In genomic region chr12:69383074-69383473, GRCh38 we compare ENCODE assay signal across 17 cellular contexts. TPM values are rescaled to one million over a fixed set of nuclear protein-coding genes. Genes with fewer than 3 reads are reported as not detected.
A peak's percentile ranks its signal among the peaks of the same experiment; 100 is the strongest.
DNase-seq lines count a peak whose midpoint lies in the region; ATAC-seq, FAIRE-seq and TF ChIP-seq lines count a peak whose summit lies in the region.
"Had no signal": no experiment of that assay in that cellular context is flagged by ENCODE, and none has a peak within 500 bp of the region (broad histone marks: within the 10 kb centered on the region; RNA-seq: fewer than 3 reads in every experiment).

No MANE protein-coding gene starts in this region.

- no peak for ATAC-seq in GM19397 (IDR thresholded peaks at IDR 0.05; ENCODE audit: unreplicated experiment)

- POLR2A ChIA-PET in Caco-2 (lab: Charles Lee) = no interaction called here

- H3K4me1 ChIP-seq in Caco-2 = peaks cover 31% of the 10 kb centered on the region
- H3K4me1 ChIP-seq in keratinocyte (ENCODE audit: control insufficient read depth, extremely low read depth, insufficient read depth, low read length) = peaks cover 16% of the 10 kb centered on the region
- H3K4me1 ChIP-seq: BE2C had no signal

- peaks cover 26% of the 10 kb centered on the region for H3K4me1 Mint-ChIP-seq in Caco-2 (ENCODE audit: low read depth, unreplicated experiment)

- no peak overlapping the region for H3K27ac ChIP-seq in keratinocyte (ENCODE audit: control insufficient read depth, insufficient read depth, low read length)
- H3K27ac ChIP-seq: A549, C4-2B, HL-60 had no signal

- no peak for FAIRE-seq in bronchial epithelial cell (lab: Jason Lieb, UNC)
- peak; percentile 69 for FAIRE-seq in keratinocyte (lab: Jason Lieb, UNC)
- FAIRE-seq: A549, GM19239, H1 had no signal

- intact Hi-C loops in Caco-2 (cut with micrococcal nuclease; ENCODE audit: unreplicated experiment) = loop anchor here (10.0 kb wide), 1 partner anchor 228 kb away; no protein-coding TSS in a partner anchor

- H4K20me1 ChIP-seq in keratinocyte (ENCODE audit: control insufficient read depth, extremely low read depth, insufficient read depth, low read length) = no peaks in the 10 kb centered on the region

- H3K79me2 ChIP-seq in keratinocyte (ENCODE audit: control insufficient read depth, insufficient read depth, low read length) = no peaks in the 10 kb centered on the region

- H3K27me3 ChIP-seq in Caco-2 (replicated peaks; ENCODE audit: control insufficient read depth, insufficient read depth, low read length) (no peaks in the 10 kb centered on the region), bronchial epithelial cell (ENCODE audit: control insufficient read depth, insufficient read depth, low read length) (no peaks in the 10 kb centered on the region), keratinocyte (ENCODE audit: control insufficient read depth, extremely low read depth, insufficient read depth, low read length) (no peaks in the 10 kb centered on the region)
- H3K27me3 ChIP-seq: BE2C had no signal

- H3K9me3 Mint-ChIP-seq in Caco-2 (ENCODE audit: unreplicated experiment) = no peaks in the 10 kb centered on the region
- H3K9me3 Mint-ChIP-seq: CD4-positive, alpha-beta memory T cell had no signal

- H3K27ac Mint-ChIP-seq in Caco-2 (ENCODE audit: unreplicated experiment) = peak overlapping the region; percentile 5

- no peak overlapping the region for H3K4me3 ChIP-seq in Caco-2 (ENCODE audit: low read depth, low read length)
- no peak overlapping the region for H3K4me3 ChIP-seq in bronchial epithelial cell (ENCODE audit: low read depth, low read length)
- no peak overlapping the region for H3K4me3 ChIP-seq in keratinocyte (ENCODE audit: control insufficient read depth in 2 of 3, extremely low read depth in 1 of 3, insufficient read depth in 2 of 3, low read depth in 1 of 3, low read length in 3 of 3)
- H3K4me3 ChIP-seq: A549, HAP-1 had no signal

- no peaks in the 10 kb centered on the region for H3K9me1 ChIP-seq in keratinocyte (ENCODE audit: control insufficient read depth, extremely low read depth, insufficient read depth, low read length)

- no peak overlapping the region for H2AFZ ChIP-seq in keratinocyte (ENCODE audit: control insufficient read depth, low read length)

- H3K36me3 ChIP-seq in Caco-2 (ENCODE audit: control insufficient read depth, insufficient read depth, low read length) (peaks cover 1% of the 10 kb centered on the region; the same call in 1 of the 2 replicates), bronchial epithelial cell (ENCODE audit: control insufficient read depth, insufficient read depth, low read length) (no peaks in the 10 kb centered on the region), keratinocyte (ENCODE audit: control insufficient read depth in 2 of 2, extremely low read depth in 1 of 2, insufficient read depth in 2 of 2, low read length in 2 of 2) (peaks cover 0 to 5% of the 10 kb centered on the region in 2 experiments)

- no peak overlapping the region for H3K4me3 Mint-ChIP-seq in Caco-2 (ENCODE audit: unreplicated experiment)
- H3K4me3 Mint-ChIP-seq: CD4-positive, alpha-beta memory T cell had no signal

- CTCF ChIA-PET in Caco-2 (lab: Charles Lee) = no interaction called here

- in situ Hi-C loops in Caki2 (cut with HindIII; ENCODE audit: low pct_unique_long_range_greater_than_20kb, low sequenced_read_pairs) = no loop called here

- H3K9me3 ChIP-seq in Caco-2 (no peaks in the 10 kb centered on the region), keratinocyte (ENCODE audit: control insufficient read depth, low read depth, low read length) (no peaks in the 10 kb centered on the region)
- H3K9me3 ChIP-seq: A549, BE2C, HAP-1 had no signal

- dilution Hi-C loops in keratinocyte (cut with MboI; ENCODE audit: extremely low pct_ligation_motif_present, low sequenced_read_pairs) = no loop called here

- H3K9ac ChIP-seq in keratinocyte (ENCODE audit: control insufficient read depth, extremely low read depth, insufficient read depth, low read length) = no peak overlapping the region

- no peaks in the 10 kb centered on the region for H3K27me3 Mint-ChIP-seq in Caco-2 (ENCODE audit: insufficient read depth, unreplicated experiment)
- H3K27me3 Mint-ChIP-seq: CD4-positive, alpha-beta memory T cell had no signal

- no TSS peak for BruUV-seq in Caco-2 (replicated peaks; lab: Mats Ljungman, UMichigan)

- DNase-seq in Caco-2 (no peak), Caki2 (ENCODE audit: low read depth) (peak; percentile 33), bronchial epithelial cell (ENCODE audit: low read depth) (peak; percentile 84), keratinocyte (ENCODE audit: low read depth, low spot score) (no peak), NOMO-1 treated with DMSO at 0.1 percent for 48 hours (lab: John Stamatoyannopoulos, UW; ENCODE audit: unreplicated experiment) (no peak), retina (no peak)
- DNase-seq: BE2C; CD4-positive, alpha-beta memory T cell; GF-D8 had no signal

- H3K36me3 Mint-ChIP-seq in Caco-2 (ENCODE audit: insufficient read depth, unreplicated experiment) = peaks cover 42% of the 10 kb centered on the region

- TF ChIP-seq CTCF in Caco-2 (IDR thresholded peaks at IDR 0.05; ENCODE audit: insufficient read depth in 1 of 2, low read depth in 1 of 2, low read length in 1 of 2, severe bottlenecking in 1 of 2, unreplicated experiment in 1 of 2) (no peak), bronchial epithelial cell (IDR thresholded peaks at IDR 0.05; ENCODE audit: insufficient read depth, low read length, severe bottlenecking) (no peak), keratinocyte (optimal IDR thresholded peaks at IDR 0.05 in 1 of 3, IDR thresholded peaks at IDR 0.05 in 1 of 3, conservative IDR thresholded peaks at IDR 0.05 in 1 of 3; ENCODE audit: extremely low read depth in 1 of 3, insufficient read depth in 2 of 3, low read length in 3 of 3) (no peak)

- peak overlapping the region; percentile 4 for H3K4me2 ChIP-seq in keratinocyte (ENCODE audit: control insufficient read depth, extremely low read depth, insufficient read depth, low read depth, low read length)
- H3K4me2 ChIP-seq: A549 had no signal

RNA-seq across cellular contexts. Expression of gene YEATS4, which starts 23.5 kb away (rescaled TPM):
- 40.9 and 42.6 TPM in 2 replicates for total RNA-seq in Caco-2 (2022)
- 99.7 and 114 TPM in 2 replicates for total RNA-seq in Caki2 (2014; rRNA removed; shearing (Covaris generic); ENCODE audit: low replicate concordance)
- total RNA-seq in bronchial epithelial cell = 15.4 and 32.1 TPM in 2 replicates
- polyA plus RNA-seq in keratinocyte = 9.6 to 21.0 TPM (median 11.8 TPM) in 3 replicates
- polyA plus RNA-seq in keratinocyte (2011; ENCODE audit: low read depth) = 33.0 TPM
- 10.1 and 15.2 TPM in 2 replicates for polyA plus RNA-seq in keratinocyte (2011; cell fraction: cytosol; rRNA removed)
- 8.5 and 9.5 TPM in 2 replicates for polyA plus RNA-seq in keratinocyte (2011; cell fraction: nucleus; rRNA removed)
- polyA plus RNA-seq in keratinocyte (2012; ENCODE audit: low replicate concordance) = 8.1 and 11.8 TPM in 2 replicates
- polyA minus RNA-seq in keratinocyte = 0.43 to 4.6 TPM (median 1.1 TPM) in 3 replicates
- polyA minus RNA-seq in keratinocyte (2011; cell fraction: cytosol; rRNA and poly(A)+ RNA removed) = 10.9 TPM
- polyA minus RNA-seq in keratinocyte (2011; cell fraction: nucleus; rRNA and poly(A)+ RNA removed) = 3.8 and 4.9 TPM in 2 replicates

RNA-seq across cellular contexts. Expression of gene LYZ, which starts 34.9 kb away (rescaled TPM):
- 16.8 and 16.9 TPM in 2 replicates for total RNA-seq in Caco-2 (2022)
- not detected in 2 replicates for total RNA-seq in Caki2 (2014; rRNA removed; shearing (Covaris generic); ENCODE audit: low replicate concordance)
- total RNA-seq in bronchial epithelial cell = under 0.01 and 0.13 TPM in 2 replicates
- polyA plus RNA-seq in keratinocyte = not detected in 3 replicates
- not detected for polyA plus RNA-seq in keratinocyte (2011; ENCODE audit: low read depth)
- polyA plus RNA-seq in keratinocyte (2011; cell fraction: cytosol; rRNA removed) = not detected in 2 replicates
- not detected in 2 replicates for polyA plus RNA-seq in keratinocyte (2011; cell fraction: nucleus; rRNA removed)
- 0.18 TPM in 1 of 2 replicates, not detected in the other for polyA plus RNA-seq in keratinocyte (2012; ENCODE audit: low replicate concordance)
- not detected in 3 replicates for polyA minus RNA-seq in keratinocyte
- polyA minus RNA-seq in keratinocyte (2011; cell fraction: cytosol; rRNA and poly(A)+ RNA removed) = not detected
- polyA minus RNA-seq in keratinocyte (2011; cell fraction: nucleus; rRNA and poly(A)+ RNA removed) = not detected in 2 replicates
- total RNA-seq: H1 had no signal
- polyA plus RNA-seq: AG04450, H1 had no signal

Comparison
In these comparisons a context has a peak if more than half of its experiments do, and no peak if none do; other contexts are left out.
1. DNase-seq: peak in Caki2 (single experiment) and bronchial epithelial cell (single experiment); none in Caco-2 (0 of 2), keratinocyte (single experiment), NOMO-1 treated with DMSO at 0.1 percent for 48 hours (single experiment) and retina (single experiment).
2. RNA of gene LYZ, which starts 34.9 kb away (total RNA-seq): 16.8 to 16.9 TPM in Caco-2; not detected in Caki2 and under 0.01 to 0.13 TPM in bronchial epithelial cell; every median in the first group is over 10 times any median in the second.